1 cellular context compared by ENCODE assay signal in genomic region chr1:27527857-27528700, GRCh38.
TF ChIP-seq lines count a peak whose summit lies in the region.

No MANE protein-coding gene starts in this region.

TF ChIP-seq in HEK293, 187 proteins besides CTCF, POLR2A, EP300 and RAD21 (continued from another document):
- 0 out of 2 replicates have a peak, but pooled peaks have one; percentile 9 for TF ChIP-seq PRDM10 (tag by site-specific recombination; IDR thresholded peaks at IDR 0.05)
- TF ChIP-seq SP3 (tag by site-specific recombination; IDR thresholded peaks at IDR 0.05) = peak; percentile 57
- no peak for TF ChIP-seq ZNF747 (tag by site-specific recombination; IDR thresholded peaks at IDR 0.05)
- no peak for TF ChIP-seq ZNF530 (tag by site-specific recombination; IDR thresholded peaks at IDR 0.05; ENCODE audit: low read depth)
- peak; percentile 97 for TF ChIP-seq ZFHX2 (tag by site-specific recombination; conservative IDR thresholded peaks at IDR 0.05)
- peak; percentile 73; the same call in 1 of the 2 replicates for TF ChIP-seq ZNF645 (tag by site-specific recombination; IDR thresholded peaks at IDR 0.05)
- no peak for TF ChIP-seq ZNF121 (tag by site-specific recombination; IDR thresholded peaks at IDR 0.05)
- TF ChIP-seq ZBTB48 (tag by site-specific recombination; IDR thresholded peaks at IDR 0.05) = peak; percentile 31; the same call in 1 of the 2 replicates
- no peak for TF ChIP-seq ZNF548 (tag by site-specific recombination; IDR thresholded peaks at IDR 0.05)
- no peak for TF ChIP-seq ZNF366 (tag by site-specific recombination; conservative IDR thresholded peaks at IDR 0.05)
- TF ChIP-seq ZNF18 (tag by site-specific recombination; IDR thresholded peaks at IDR 0.05) = no peak
- 0 out of 2 replicates have a peak, but pooled peaks have one; percentile 46 for TF ChIP-seq ZSCAN30 (tag by site-specific recombination; IDR thresholded peaks at IDR 0.05)
- peak; percentile 39; the same call in 1 of the 2 replicates for TF ChIP-seq HIC1 (tag by site-specific recombination; IDR thresholded peaks at IDR 0.05)
- TF ChIP-seq GLIS1 (tag by site-specific recombination; IDR thresholded peaks at IDR 0.05) = peak; percentile 91
- no peak for TF ChIP-seq ZNF280C (tag by site-specific recombination; IDR thresholded peaks at IDR 0.05)
- TF ChIP-seq YY1 (tag by site-specific recombination; IDR thresholded peaks at IDR 0.05) = 0 out of 2 replicates have a peak, but pooled peaks have one; percentile 25
- no peak for TF ChIP-seq SP2 (tag by site-specific recombination; IDR thresholded peaks at IDR 0.05)
- peak; percentile 43; the same call in 1 of the 2 replicates for TF ChIP-seq ZXDB (tag by site-specific recombination; IDR thresholded peaks at IDR 0.05)
- TF ChIP-seq OSR2 (tag by site-specific recombination; IDR thresholded peaks at IDR 0.05) = peak; percentile 6; the same call in 1 of the 2 replicates
- peak; percentile 63; the same call in 1 of the 2 replicates for TF ChIP-seq ZBTB20 (tag by site-specific recombination; IDR thresholded peaks at IDR 0.05)
- TF ChIP-seq ZNF777 (tag by site-specific recombination; IDR thresholded peaks at IDR 0.05; ENCODE audit: borderline replicate concordance) = no peak
- peak; percentile 76 for TF ChIP-seq ZBTB8A (tag by site-specific recombination; IDR thresholded peaks at IDR 0.05)
- TF ChIP-seq KLF10 (tag by site-specific recombination; IDR thresholded peaks at IDR 0.05) = 0 out of 2 replicates have a peak, but pooled peaks have one; percentile 35
- no peak for TF ChIP-seq ZNF624 (tag by site-specific recombination; IDR thresholded peaks at IDR 0.05)
- peak; percentile 42; the same call in 1 of the 2 replicates for TF ChIP-seq PATZ1 (tag by site-specific recombination; IDR thresholded peaks at IDR 0.05)
- no peak for TF ChIP-seq ZNF792 (tag by site-specific recombination; IDR thresholded peaks at IDR 0.05)
- TF ChIP-seq KLF9 (tag by site-specific recombination; IDR thresholded peaks at IDR 0.05; ENCODE audit: low read depth) = 0 out of 2 replicates have a peak, but pooled peaks have one; percentile 50
- TF ChIP-seq ZNF670 (tag by site-specific recombination; IDR thresholded peaks at IDR 0.05; ENCODE audit: low read depth) = no peak
- peak; percentile 97 for TF ChIP-seq KLF1 (tag by site-specific recombination; IDR thresholded peaks at IDR 0.05)
- no peak for TF ChIP-seq ZNF626 (tag by site-specific recombination; IDR thresholded peaks at IDR 0.05)
- 0 out of 2 replicates have a peak, but pooled peaks have one; percentile 19 for TF ChIP-seq ZNF76 (tag by site-specific recombination; IDR thresholded peaks at IDR 0.05; ENCODE audit: borderline replicate concordance, low read depth)
- TF ChIP-seq TCF7L2 (IDR thresholded peaks at IDR 0.05; ENCODE audit: borderline replicate concordance, low read depth, low read length) = no peak
- TF ChIP-seq EGR2 (tag by site-specific recombination; IDR thresholded peaks at IDR 0.05; ENCODE audit: low read depth) = peak; percentile 76
- no peak for TF ChIP-seq ZSCAN16 (tag by site-specific recombination; IDR thresholded peaks at IDR 0.05)
- TF ChIP-seq KLF8 (tag by site-specific recombination; IDR thresholded peaks at IDR 0.05) = peak; percentile 53; the same call in 1 of the 2 replicates
- TF ChIP-seq ZBTB26 (tag by site-specific recombination; optimal IDR thresholded peaks at IDR 0.05) = peak; percentile 84
- no peak for TF ChIP-seq TSHZ1 (tag by site-specific recombination; IDR thresholded peaks at IDR 0.05; ENCODE audit: borderline replicate concordance)
- 0 out of 2 replicates have a peak, but pooled peaks have one; percentile 29 for TF ChIP-seq ZNF423 (tag by site-specific recombination; IDR thresholded peaks at IDR 0.05)
- TF ChIP-seq SP7 (tag by site-specific recombination; IDR thresholded peaks at IDR 0.05) = peak; percentile 10; the same call in 1 of the 2 replicates
- TF ChIP-seq ZNF335 (tag by site-specific recombination; conservative IDR thresholded peaks at IDR 0.05) = peak; percentile 91
- TF ChIP-seq ZNF707 (tag by site-specific recombination; IDR thresholded peaks at IDR 0.05) = no peak
- 0 out of 2 replicates have a peak, but pooled peaks have one; percentile 22 for TF ChIP-seq PBX3 (CRISPR knock-in tag; IDR thresholded peaks at IDR 0.05)
- no peak for TF ChIP-seq ZNF544 (tag by site-specific recombination; IDR thresholded peaks at IDR 0.05)
- TF ChIP-seq KLF7 (tag by site-specific recombination; IDR thresholded peaks at IDR 0.05; ENCODE audit: borderline replicate concordance) = peak; percentile 69
TF ChIP-seq in HEK293: peak in this region for 32.
